Comparison of ENCODE assay signal across 8 cellular contexts in the genomic region with DNA sequence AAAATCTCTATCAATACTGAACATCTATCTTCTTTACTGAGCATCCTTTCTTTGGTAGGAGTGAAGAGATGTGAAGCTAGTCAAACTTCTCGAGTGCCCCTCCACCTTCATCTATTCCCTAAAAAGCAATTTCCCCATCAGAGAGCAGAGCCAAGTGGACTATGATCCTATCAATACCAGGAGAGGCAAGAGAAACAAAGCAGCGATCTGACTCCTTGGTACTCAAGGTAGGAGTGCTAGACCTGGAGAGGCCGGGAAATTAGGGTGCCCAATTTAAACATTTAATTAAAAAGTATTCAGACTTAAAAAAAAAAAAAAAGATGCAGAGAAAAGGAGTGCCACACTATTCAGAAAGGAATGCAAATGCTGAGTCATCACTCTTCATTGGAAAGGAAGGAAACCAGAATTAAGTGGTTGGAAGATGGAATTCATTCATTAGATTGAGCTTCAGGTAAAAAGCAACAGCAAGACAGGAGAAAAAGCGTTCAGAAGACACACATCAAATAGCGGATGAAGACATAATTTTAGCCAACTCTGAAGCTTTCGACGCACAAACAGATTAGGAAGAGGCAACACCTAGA. TPM values are rescaled to one million over a fixed set of nuclear protein-coding genes. Genes with fewer than 3 reads are reported as not detected.
A peak's percentile ranks its signal among the peaks of the same experiment; 100 is the strongest.
DNase-seq lines count a peak whose midpoint lies in the region; ATAC-seq, FAIRE-seq and TF ChIP-seq lines count a peak whose summit lies in the region.

No MANE protein-coding gene starts in this region.

- H3K27me3 Mint-ChIP-seq in memory B cell = no peaks in the 10 kb centered on the region

- TF ChIP-seq EP300 in K562 (IDR thresholded peaks at IDR 0.05; ENCODE audit: low read length) = no peak

- no peaks in the 10 kb centered on the region for H3K27me3 ChIP-seq in K562 (ENCODE audit: control insufficient read depth in 2 of 2, insufficient read depth in 2 of 2, low read length in 2 of 2)

- H3K9me1 ChIP-seq in K562 (ENCODE audit: control insufficient read depth, insufficient read depth, low read length) = no peaks in the 10 kb centered on the region

- H3K4me1 Mint-ChIP-seq in memory B cell = peaks cover 40% of the 10 kb centered on the region

- peaks cover 63% of the 10 kb centered on the region for H3K79me2 ChIP-seq in K562 (ENCODE audit: control insufficient read depth, insufficient read depth, low read length)

- peak overlapping the region; percentile 99 for H3K27ac ChIP-seq in K562 (ENCODE audit: extremely low read depth, low read depth, low read length)

- TF ChIP-seq POLR2A in K562 (conservative IDR thresholded peaks at IDR 0.05) = no peak

- in situ Hi-C loops in K562 (cut with MboI) = no loop called here

- H3K36me3 Mint-ChIP-seq in memory B cell = peaks cover 4% of the 10 kb centered on the region

- POLR2A ChIA-PET in K562 (lab: Yijun Ruan, JAX) = no interaction called here

- peak overlapping the region; percentile 92 for H3K4me3 Mint-ChIP-seq in memory B cell

- FAIRE-seq in K562 (lab: Jason Lieb, UNC) = no peak

- H3K4me1 ChIP-seq in K562 (replicated peaks in 1 of 2; ENCODE audit: control insufficient read depth in 2 of 2, insufficient read depth in 2 of 2, low read length in 2 of 2) = peaks cover 3 to 8% of the 10 kb centered on the region in 2 experiments; a peak in 4 of 5 replicates

- H3K4me2 ChIP-seq in K562 (ENCODE audit: insufficient read depth, low read length) = peak overlapping the region; percentile 93

- CTCF ChIA-PET in K562 (lab: Yijun Ruan, JAX; ENCODE audit: low intra/inter-chr PET ratio) = interaction anchor here (0.6 to 0.7 kb wide), 2 partner anchors 50 to 396 kb away, joined by 3 read pairs; no protein-coding TSS in a partner anchor

- DNase-seq in AG08395 (ENCODE audit: low spot score) (peak; percentile 27), HT1080 (ENCODE audit: low read depth) (peak; percentile 59), K562 (ENCODE audit: extremely low read depth in 1 of 4, low spot score in 3 of 4) (peak in 1 of 4 experiments; percentile 24), memory B cell (ENCODE audit: low spot score in 2 of 2) (no peak), middle frontal gyrus (ENCODE audit: extremely low spot score, low spot score) (no peak), NOMO-1 (lab: John Stamatoyannopoulos, UW; ENCODE audit: unreplicated experiment in 2 of 2) (no peak), amygdala (lab: John Stamatoyannopoulos, UW) (no peak)

- H2AFZ ChIP-seq in K562 (ENCODE audit: low read depth, low read length) = no peak overlapping the region

- intact Hi-C loops in K562 (cut with micrococcal nuclease) = loop anchor here (1.0 to 5.0 kb wide), 4 partner anchors 52 to 272 kb away; partner anchors contain the start of gene INPP5F

- peak overlapping the region; percentile 94 for H3K27ac Mint-ChIP-seq in memory B cell

- H3K9me3 ChIP-seq in K562 (replicated peaks; ENCODE audit: control insufficient read depth, insufficient read depth, low read depth, low read length) = peaks cover 2% of the 10 kb centered on the region; the same call in 1 of the 2 replicates

- WGBS in K562 (ENCODE audit: insufficient coverage, low coverage, missing lambda C conversion rate) = 0% methylated on average over 7 of the region's 7 CpGs

- H3K9ac ChIP-seq in K562 (ENCODE audit: insufficient read depth in 1 of 2, low read depth in 2 of 2, low read length in 2 of 2) = peak overlapping the region; percentile 95 to 98

- peak overlapping the region; percentile 96 for H3K4me3 ChIP-seq in K562

- no peak for ATAC-seq in K562
- no peak for ATAC-seq in memory B cell (ENCODE audit: low read depth)
- no peak for ATAC-seq in GM18502 (IDR thresholded peaks at IDR 0.05; ENCODE audit: poor library complexity, unreplicated experiment)

- no peak for TF ChIP-seq CTCF in K562 (IDR thresholded peaks at IDR 0.05 in 2 of 3, conservative IDR thresholded peaks at IDR 0.05 in 1 of 3; ENCODE audit: insufficient read depth in 2 of 3, low read depth in 1 of 3, low read length in 3 of 3)

- H3K36me3 ChIP-seq in K562 (ENCODE audit: control insufficient read depth, insufficient read depth, low read length) = peaks cover 43% of the 10 kb centered on the region

- 0 out of 2 replicates have a peak, but pooled peaks cover 9% of the 10 kb centered on the region for H4K20me1 ChIP-seq in K562 (replicated peaks; ENCODE audit: control insufficient read depth, insufficient read depth, low read length)

- H3K9me3 Mint-ChIP-seq in memory B cell = no peaks in the 10 kb centered on the region

- no peak for TF ChIP-seq RAD21 in K562 (CRISPR knock-in tag; conservative IDR thresholded peaks at IDR 0.05 in 1 of 2, IDR thresholded peaks at IDR 0.05 in 1 of 2)

- no TSS peak for BruUV-seq in K562 (replicated peaks; lab: Mats Ljungman, UMichigan)

TF ChIP-seq in K562, 482 proteins besides CTCF, POLR2A, EP300 and RAD21 (continues in another document):
- TF ChIP-seq EWSR1 (IDR thresholded peaks at IDR 0.05; ENCODE audit: borderline replicate concordance, low read depth, partially characterized antibody) (no peak), BACH1 (tag; IDR thresholded peaks at IDR 0.05) (peak; percentile 66), NR3C1 (CRISPR knock-in tag; IDR thresholded peaks at IDR 0.05) (no peak)

RNA-seq across cellular contexts. Expression of gene TIAL1, which starts 1.5 kb away (rescaled TPM):
- 39.2 and 65.4 TPM in 2 replicates for total RNA-seq in HT1080 (2014; rRNA removed; shearing (Covaris generic))
- polyA plus RNA-seq in HT1080 (2015; cell fraction: cytosol; rRNA removed) = 113 and 128 TPM in 2 replicates
- 332 TPM in 2 replicates for polyA plus RNA-seq in HT1080 (2015; cell fraction: nucleus; rRNA removed)
- total RNA-seq in K562 (2011; cell fraction: chromatin; rRNA removed; ENCODE audit: low replicate concordance) = 198 and 514 TPM in 2 replicates
- total RNA-seq in K562 (2011; cell fraction: nucleolus; rRNA removed) = 93.2 and 115 TPM in 2 replicates
- 178 and 179 TPM in 2 replicates for total RNA-seq in K562 (2011; cell fraction: nucleoplasm; rRNA removed)
- total RNA-seq in K562 (2014; rRNA removed) (26.0 and 34.0 TPM in 2 replicates), K562 (2014; rRNA removed; fragmentation: Illumina TruSeq; extraction: Trizol) (53.6 and 58.2 TPM in 2 replicates), K562 (2015; rRNA removed; fragmentation: Illumina TruSeq; extraction: Trizol) (44.0 and 45.3 TPM in 2 replicates), K562 (2021) (119 and 126 TPM in 2 replicates)
- polyA plus RNA-seq in K562 (2011; rRNA removed) (113 and 116 TPM in 2 replicates), K562 (2014; fragmentation: Illumina TruSeq; extraction: Trizol) (101 and 112 TPM in 2 replicates), K562 (2014; fragmentation: Nextera tagmentation; extraction: Ambion mirVana) (10 to 100 TPM; 22.5 to 30.8 TPM), K562 (2014; rRNA removed) (89.3 and 98.7 TPM in 2 replicates)
- 19.5 and 43.1 TPM in 2 replicates for polyA plus RNA-seq in K562 (2011; cell fraction: cytosol; rRNA removed)
- 192 and 336 TPM in 2 replicates for polyA plus RNA-seq in K562 (2011; cell fraction: nucleus; rRNA removed)
- 74.9 and 83.6 TPM in 2 replicates for polyA plus RNA-seq in K562 (2012)
- 85.9 and 92.3 TPM in 2 replicates for polyA minus RNA-seq in K562 (2011; rRNA and poly(A)+ RNA removed)
- 30.6 and 32.8 TPM in 2 replicates for polyA minus RNA-seq in K562 (2011; cell fraction: cytosol; rRNA and poly(A)+ RNA removed)
- 52.5 and 99.1 TPM in 2 replicates for polyA minus RNA-seq in K562 (2011; cell fraction: nucleus; rRNA and poly(A)+ RNA removed)

RNA-seq across cellular contexts. Expression of gene RGS10, which starts 52.7 kb away (rescaled TPM):
- 55.0 and 67.4 TPM in 2 replicates for total RNA-seq in HT1080 (2014; rRNA removed; shearing (Covaris generic))
- polyA plus RNA-seq in HT1080 (2015; cell fraction: cytosol; rRNA removed) = 82.1 and 83.1 TPM in 2 replicates
- polyA plus RNA-seq in HT1080 (2015; cell fraction: nucleus; rRNA removed) = 17.9 and 24.6 TPM in 2 replicates
- 9.5 and 17.1 TPM in 2 replicates for total RNA-seq in K562 (2011; cell fraction: chromatin; rRNA removed; ENCODE audit: low replicate concordance)
- 9.5 and 11.8 TPM in 2 replicates for total RNA-seq in K562 (2011; cell fraction: nucleolus; rRNA removed)
- 15.0 and 25.7 TPM in 2 replicates for total RNA-seq in K562 (2011; cell fraction: nucleoplasm; rRNA removed)
- 47.6 and 61.8 TPM in 2 replicates for total RNA-seq in K562 (2014; rRNA removed)
- total RNA-seq in K562 (2014; rRNA removed; fragmentation: Illumina TruSeq; extraction: Trizol) = 67.5 and 76.1 TPM in 2 replicates
- 62.1 and 62.4 TPM in 2 replicates for total RNA-seq in K562 (2015; rRNA removed; fragmentation: Illumina TruSeq; extraction: Trizol)
- 56.6 and 59.1 TPM in 2 replicates for total RNA-seq in K562 (2021)
- polyA plus RNA-seq in K562 (2011; rRNA removed) = 89.3 and 123 TPM in 2 replicates
- polyA plus RNA-seq in K562 (2011; cell fraction: cytosol; rRNA removed) = 23.5 and 39.7 TPM in 2 replicates
- polyA plus RNA-seq in K562 (2011; cell fraction: nucleus; rRNA removed) = 17.6 and 25.4 TPM in 2 replicates
- 72.6 and 102 TPM in 2 replicates for polyA plus RNA-seq in K562 (2012)
- 81.1 and 91.4 TPM in 2 replicates for polyA plus RNA-seq in K562 (2014; fragmentation: Illumina TruSeq; extraction: Trizol)
- 10 to 100 TPM; 31.9 to 43.7 TPM for polyA plus RNA-seq in K562 (2014; fragmentation: Nextera tagmentation; extraction: Ambion mirVana)
- 79.2 and 104 TPM in 2 replicates for polyA plus RNA-seq in K562 (2014; rRNA removed)
- 48.6 and 52.8 TPM in 2 replicates for polyA minus RNA-seq in K562 (2011; rRNA and poly(A)+ RNA removed)
- polyA minus RNA-seq in K562 (2011; cell fraction: cytosol; rRNA and poly(A)+ RNA removed) = 21.9 and 24.2 TPM in 2 replicates
- 4.6 and 9.9 TPM in 2 replicates for polyA minus RNA-seq in K562 (2011; cell fraction: nucleus; rRNA and poly(A)+ RNA removed)

RNA-seq across cellular contexts. Expression of gene BAG3, which starts 56.0 kb away (rescaled TPM):
- total RNA-seq in HT1080 (2014; rRNA removed; shearing (Covaris generic)) = 30.5 and 46.2 TPM in 2 replicates
- 76.3 and 89.3 TPM in 2 replicates for polyA plus RNA-seq in HT1080 (2015; cell fraction: cytosol; rRNA removed)
- 126 and 141 TPM in 2 replicates for polyA plus RNA-seq in HT1080 (2015; cell fraction: nucleus; rRNA removed)
- 6.2 and 7.7 TPM in 2 replicates for total RNA-seq in K562 (2011; cell fraction: chromatin; rRNA removed; ENCODE audit: low replicate concordance)
- total RNA-seq in K562 (2011; cell fraction: nucleolus; rRNA removed) = 5.0 and 5.5 TPM in 2 replicates
- total RNA-seq in K562 (2011; cell fraction: nucleoplasm; rRNA removed) = 4.7 and 5.1 TPM in 2 replicates
- total RNA-seq in K562 (2014; rRNA removed) = 9.7 and 14.2 TPM in 2 replicates
- 5.3 and 5.7 TPM in 2 replicates for total RNA-seq in K562 (2014; rRNA removed; fragmentation: Illumina TruSeq; extraction: Trizol)
- total RNA-seq in K562 (2015; rRNA removed; fragmentation: Illumina TruSeq; extraction: Trizol) = 7.2 and 9.2 TPM in 2 replicates
- total RNA-seq in K562 (2021) = 27.4 and 28.7 TPM in 2 replicates
- 2.6 and 4.7 TPM in 2 replicates for polyA plus RNA-seq in K562 (2011; rRNA removed)
- 3.8 and 6.1 TPM in 2 replicates for polyA plus RNA-seq in K562 (2011; cell fraction: cytosol; rRNA removed)
- 3.3 and 7.4 TPM in 2 replicates for polyA plus RNA-seq in K562 (2011; cell fraction: nucleus; rRNA removed)
- 27.9 and 31.0 TPM in 2 replicates for polyA plus RNA-seq in K562 (2012)
- 24.7 and 24.8 TPM in 2 replicates for polyA plus RNA-seq in K562 (2014; fragmentation: Illumina TruSeq; extraction: Trizol)
- polyA plus RNA-seq in K562 (2014; fragmentation: Nextera tagmentation; extraction: Ambion mirVana) = 1 to 10 TPM; 3.9 to 4.1 TPM
- 13.1 and 15.3 TPM in 2 replicates for polyA plus RNA-seq in K562 (2014; rRNA removed)
- 2.8 and 3.2 TPM in 2 replicates for polyA minus RNA-seq in K562 (2011; rRNA and poly(A)+ RNA removed)
- polyA minus RNA-seq in K562 (2011; cell fraction: cytosol; rRNA and poly(A)+ RNA removed) = 9.2 and 11.0 TPM in 2 replicates
- polyA minus RNA-seq in K562 (2011; cell fraction: nucleus; rRNA and poly(A)+ RNA removed) = 3.1 and 3.9 TPM in 2 replicates

Comparison
In these comparisons a context has a peak if more than half of its experiments do, and no peak if none do; other contexts are left out.
1. DNase-seq: peak in AG08395 (single experiment) and HT1080 (single experiment); none in memory B cell (0 of 2), middle frontal gyrus (single experiment), NOMO-1 (0 of 2) and amygdala (0 of 56).